In genomic region chr12:75409833-75410232, GRCh38 we compare ENCODE assay signal across 36 cellular contexts. TPM values are rescaled to one million over a fixed set of nuclear protein-coding genes. Genes with fewer than 3 reads are reported as not detected.
"Had no signal": no experiment of that assay in that cellular context is flagged by ENCODE, and none has a peak within 500 bp of the region (broad histone marks: within the 10 kb centered on the region; RNA-seq: fewer than 3 reads in every experiment).

No MANE protein-coding gene starts in this region.

- DNase-seq: activated CD4-positive, alpha-beta memory T cell treated with anti-CD3 and anti-CD28 coated beads for 36 hours; activated CD4-positive, alpha-beta T cell treated with anti-CD3 and anti-CD28 coated beads for 36 hours; activated CD4-positive, alpha-beta T cell treated with anti-CD3 and anti-CD28 coated beads, Interleukin-2, amount 10 ng/mL, durations not matched to agents 24 days and 14 days; activated CD4-positive, CD25-positive, alpha-beta regulatory T cell; activated CD4-positive, CD25-positive, alpha-beta regulatory T cell treated with anti-CD3 and anti-CD28 coated beads, Interleukin-2, amount 50 U/mL, for 72 hours; activated CD8-positive, alpha-beta memory T cell treated with anti-CD3 and anti-CD28 coated beads, Interleukin-2, amount 10 ng/mL, durations not matched to agents 7 days and 5 days; activated CD8-positive, alpha-beta memory T cell treated with anti-CD3 and anti-CD28 coated beads, Interleukin-2, amount 50 U/mL, for 4 hours; activated CD8-positive, alpha-beta T cell treated with anti-CD3 and anti-CD28 coated beads, Interleukin-2, amount 10 ng/mL, durations not matched to agents 7 days and 5 days; activated effector memory CD4-positive, alpha-beta T cell treated with anti-CD3 and anti-CD28 coated beads, Interleukin-2, amount 50 U/mL, for 16 hours; activated naive CD4-positive, alpha-beta T cell treated with anti-CD3 and anti-CD28 coated beads for 36 hours; activated naive CD8-positive, alpha-beta T cell treated with anti-CD3 and anti-CD28 coated beads for 36 hours; activated naive CD8-positive, alpha-beta T cell treated with anti-CD3 and anti-CD28 coated beads, Interleukin-2, amount 50 U/mL, for 24 hours; activated T-cell treated with anti-CD3 and anti-CD28 coated beads, Interleukin-2, amount 50 U/mL, for 1 hour; activated T-cell treated with anti-CD3 and anti-CD28 coated beads, Interleukin-2, amount 50 U/mL, for 48 hours; adrenal gland; amygdala; aorta; body of pancreas; caudate nucleus; cortex of kidney; dermis blood vessel endothelial cell; effector CD4-positive, alpha-beta T cell; effector memory CD8-positive, alpha-beta T cell; erythroblast; foreskin keratinocyte; gastrocnemius medialis; glutamatergic neuron; heart left ventricle; T-helper 17 cell; T1000 had no signal

- H3K4me3 ChIP-seq: adrenal gland, body of pancreas, esophagus muscularis mucosa, gastrocnemius medialis, heart left ventricle had no signal

- H3K4me3 Mint-ChIP-seq: activated CD4-positive, alpha-beta memory T cell treated with anti-CD3 and anti-CD28 coated beads for 36 hours; activated CD4-positive, alpha-beta T cell treated with anti-CD3 and anti-CD28 coated beads for 36 hours; activated CD4-positive, alpha-beta T cell treated with anti-CD3 and anti-CD28 coated beads, Interleukin-2, amount 10 ng/mL, durations not matched to agents 24 days and 14 days; activated CD8-positive, alpha-beta memory T cell treated with anti-CD3 and anti-CD28 coated beads, Interleukin-2, amount 10 ng/mL, durations not matched to agents 7 days and 5 days; activated CD8-positive, alpha-beta T cell treated with anti-CD3 and anti-CD28 coated beads, Interleukin-2, amount 10 ng/mL, durations not matched to agents 7 days and 5 days; activated naive CD4-positive, alpha-beta T cell treated with anti-CD3 and anti-CD28 coated beads for 36 hours; activated naive CD4-positive, alpha-beta T cell treated with anti-CD3 and anti-CD28 coated beads, Interleukin-2, amount 50 U/mL, for 24 hours; activated naive CD8-positive, alpha-beta T cell treated with anti-CD3 and anti-CD28 coated beads for 36 hours; activated naive CD8-positive, alpha-beta T cell treated with anti-CD3 and anti-CD28 coated beads, Interleukin-2, amount 50 U/mL, for 24 hours; activated T-helper 1 cell treated with anti-CD3 and anti-CD28 coated beads, Interleukin-12 subunit alpha, Interleukin-12 subunit beta, Interleukin-2, Interleukin-4 antibody, amounts not matched to agents 30 ng/mL and 10 ng/mL and 1 ng/mL, durations not matched to agents 14 hours and 24 hours and 36 hours; effector memory CD8-positive, alpha-beta T cell; T-helper 17 cell; T-helper 2 cell treated with Interferon-gamma antibody and Interleukin-4, amounts not matched to agents 5 μg/mL and 100 μg/mL, for 36 hours had no signal

- H3K4me1 ChIP-seq: adrenal gland, body of pancreas, foreskin keratinocyte, gastrocnemius medialis, heart left ventricle had no signal

- H3K9me3 ChIP-seq: adrenal gland, body of pancreas, esophagus muscularis mucosa, gastrocnemius medialis, heart left ventricle had no signal

- H3K4me1 Mint-ChIP-seq: activated CD4-positive, alpha-beta T cell treated with anti-CD3 and anti-CD28 coated beads for 36 hours; activated CD4-positive, alpha-beta T cell treated with anti-CD3 and anti-CD28 coated beads, Interleukin-2, amount 10 ng/mL, durations not matched to agents 24 days and 14 days; activated CD8-positive, alpha-beta memory T cell treated with anti-CD3 and anti-CD28 coated beads, Interleukin-2, amount 10 ng/mL, durations not matched to agents 7 days and 5 days; activated naive CD4-positive, alpha-beta T cell treated with anti-CD3 and anti-CD28 coated beads, Interleukin-2, amount 50 U/mL, for 24 hours; activated naive CD8-positive, alpha-beta T cell treated with anti-CD3 and anti-CD28 coated beads for 36 hours; activated naive CD8-positive, alpha-beta T cell treated with anti-CD3 and anti-CD28 coated beads, Interleukin-2, amount 50 U/mL, for 24 hours; T-helper 17 cell had no signal

- H3K36me3 ChIP-seq: adrenal gland, esophagus muscularis mucosa, gastrocnemius medialis, heart left ventricle had no signal

- H3K9me3 Mint-ChIP-seq: activated CD4-positive, alpha-beta memory T cell treated with anti-CD3 and anti-CD28 coated beads for 36 hours; activated naive CD4-positive, alpha-beta T cell treated with anti-CD3 and anti-CD28 coated beads, Interleukin-2, amount 50 U/mL, for 24 hours; activated naive CD8-positive, alpha-beta T cell treated with anti-CD3 and anti-CD28 coated beads for 36 hours; activated naive CD8-positive, alpha-beta T cell treated with anti-CD3 and anti-CD28 coated beads, Interleukin-2, amount 50 U/mL, for 24 hours; activated T-helper 1 cell treated with anti-CD3 and anti-CD28 coated beads, Interleukin-12 subunit alpha, Interleukin-12 subunit beta, Interleukin-2, Interleukin-4 antibody, amounts not matched to agents 30 ng/mL and 10 ng/mL and 1 ng/mL, durations not matched to agents 14 hours and 24 hours and 36 hours; activated T-helper 2 cell treated with anti-CD3 and anti-CD28 coated beads, Interferon-gamma antibody, Interleukin-2, Interleukin-4, amounts not matched to agents 10 μg/mL and 5 μg/mL and 100 μg/mL, durations not matched to agents 14 hours and 24 hours and 36 hours; effector memory CD8-positive, alpha-beta T cell; T-helper 2 cell treated with Interferon-gamma antibody and Interleukin-4, amounts not matched to agents 5 μg/mL and 100 μg/mL, for 36 hours had no signal

- ATAC-seq: activated CD4-positive, alpha-beta T cell treated with anti-CD3 and anti-CD28 coated beads for 36 hours; activated CD8-positive, alpha-beta memory T cell treated with anti-CD3 and anti-CD28 coated beads, Interleukin-2, amount 10 ng/mL, durations not matched to agents 7 days and 5 days; activated CD8-positive, alpha-beta T cell treated with anti-CD3 and anti-CD28 coated beads, Interleukin-2, amount 10 ng/mL, durations not matched to agents 7 days and 5 days; activated naive CD8-positive, alpha-beta T cell treated with anti-CD3 and anti-CD28 coated beads, Interleukin-2, amount 50 U/mL, for 24 hours; body of pancreas; effector memory CD8-positive, alpha-beta T cell; foreskin keratinocyte; gastrocnemius medialis; heart left ventricle; T-helper 17 cell had no signal

- H3K27ac Mint-ChIP-seq: activated CD4-positive, alpha-beta memory T cell treated with anti-CD3 and anti-CD28 coated beads for 36 hours; activated CD4-positive, alpha-beta T cell treated with anti-CD3 and anti-CD28 coated beads for 36 hours; activated CD4-positive, alpha-beta T cell treated with anti-CD3 and anti-CD28 coated beads, Interleukin-2, amount 10 ng/mL, durations not matched to agents 24 days and 14 days; activated CD8-positive, alpha-beta memory T cell treated with anti-CD3 and anti-CD28 coated beads, Interleukin-2, amount 10 ng/mL, durations not matched to agents 7 days and 5 days; activated CD8-positive, alpha-beta T cell treated with anti-CD3 and anti-CD28 coated beads, Interleukin-2, amount 10 ng/mL, durations not matched to agents 7 days and 5 days; activated naive CD4-positive, alpha-beta T cell treated with anti-CD3 and anti-CD28 coated beads for 36 hours; activated naive CD4-positive, alpha-beta T cell treated with anti-CD3 and anti-CD28 coated beads, Interleukin-2, amount 50 U/mL, for 24 hours; activated naive CD8-positive, alpha-beta T cell treated with anti-CD3 and anti-CD28 coated beads for 36 hours; activated naive CD8-positive, alpha-beta T cell treated with anti-CD3 and anti-CD28 coated beads, Interleukin-2, amount 50 U/mL, for 24 hours; activated T-helper 1 cell treated with anti-CD3 and anti-CD28 coated beads, Interleukin-12 subunit alpha, Interleukin-12 subunit beta, Interleukin-2, Interleukin-4 antibody, amounts not matched to agents 30 ng/mL and 10 ng/mL and 1 ng/mL, durations not matched to agents 14 hours and 24 hours and 36 hours; activated T-helper 2 cell treated with anti-CD3 and anti-CD28 coated beads, Interferon-gamma antibody, Interleukin-2, Interleukin-4, amounts not matched to agents 10 μg/mL and 5 μg/mL and 100 μg/mL, durations not matched to agents 14 hours and 24 hours and 36 hours; effector memory CD8-positive, alpha-beta T cell; T-helper 17 cell; T-helper 2 cell treated with Interferon-gamma antibody and Interleukin-4, amounts not matched to agents 5 μg/mL and 100 μg/mL, for 36 hours had no signal

- H3K27me3 Mint-ChIP-seq: activated CD4-positive, alpha-beta memory T cell treated with anti-CD3 and anti-CD28 coated beads for 36 hours; activated CD4-positive, alpha-beta T cell treated with anti-CD3 and anti-CD28 coated beads for 36 hours; activated naive CD4-positive, alpha-beta T cell treated with anti-CD3 and anti-CD28 coated beads, Interleukin-2, amount 50 U/mL, for 24 hours; activated naive CD8-positive, alpha-beta T cell treated with anti-CD3 and anti-CD28 coated beads for 36 hours; effector memory CD8-positive, alpha-beta T cell had no signal

- H3K27ac ChIP-seq: adrenal gland, body of pancreas, esophagus muscularis mucosa, foreskin keratinocyte, gastrocnemius medialis, heart left ventricle had no signal

- H3K36me3 Mint-ChIP-seq: activated CD4-positive, alpha-beta memory T cell treated with anti-CD3 and anti-CD28 coated beads for 36 hours; activated CD8-positive, alpha-beta memory T cell treated with anti-CD3 and anti-CD28 coated beads, Interleukin-2, amount 10 ng/mL, durations not matched to agents 7 days and 5 days; activated naive CD8-positive, alpha-beta T cell treated with anti-CD3 and anti-CD28 coated beads for 36 hours had no signal

- H3K27me3 ChIP-seq: adrenal gland, body of pancreas, esophagus muscularis mucosa, foreskin keratinocyte, gastrocnemius medialis, heart left ventricle had no signal

RNA-seq across cellular contexts. Expression of gene GLIPR1L2, which starts 18.9 kb away (rescaled TPM):
- total RNA-seq: activated CD4-positive, alpha-beta T cell treated with anti-CD3 and anti-CD28 coated beads, Interleukin-2, amount 10 ng/mL, durations not matched to agents 24 days and 14 days; activated CD8-positive, alpha-beta memory T cell treated with anti-CD3 and anti-CD28 coated beads for 36 hours; activated CD8-positive, alpha-beta memory T cell treated with anti-CD3 and anti-CD28 coated beads, Interleukin-2, amount 10 ng/mL, durations not matched to agents 7 days and 5 days; activated CD8-positive, alpha-beta T cell treated with anti-CD3 and anti-CD28 coated beads, Interleukin-2, amount 10 ng/mL, durations not matched to agents 7 days and 5 days; activated naive CD8-positive, alpha-beta T cell treated with anti-CD3 and anti-CD28 coated beads for 36 hours; activated T-helper 1 cell treated with anti-CD3 and anti-CD28 coated beads, Interleukin-12 subunit alpha, Interleukin-12 subunit beta, Interleukin-2, Interleukin-4 antibody, amounts not matched to agents 30 ng/mL and 10 ng/mL and 1 ng/mL, durations not matched to agents 14 hours and 24 hours and 36 hours; activated T-helper 2 cell treated with anti-CD3 and anti-CD28 coated beads, Interferon-gamma antibody, Interleukin-2, Interleukin-4, amounts not matched to agents 10 μg/mL and 5 μg/mL and 100 μg/mL, durations not matched to agents 14 hours and 24 hours and 36 hours had no signal
